16 cellular contexts compared by ENCODE assay signal in genomic region chr20:21235346-21235712, GRCh38.
A peak's percentile ranks its signal among the peaks of the same experiment; 100 is the strongest.
DNase-seq lines count a peak whose midpoint lies in the region; ATAC-seq, FAIRE-seq and TF ChIP-seq lines count a peak whose summit lies in the region.
"Had no signal": no experiment of that assay in that cellular context is flagged by ENCODE, and none has a peak within 500 bp of the region (broad histone marks: within the 10 kb centered on the region; RNA-seq: fewer than 3 reads in every experiment).

No MANE protein-coding gene starts in this region.

- peaks cover 33% of the 10 kb centered on the region for H3K4me1 Mint-ChIP-seq in WTC11

- no TSS peak for BruUV-seq in HepG2 (replicated peaks; lab: Mats Ljungman, UMichigan)

- no peak for TF ChIP-seq CTCF in HepG2 (CRISPR knock-in tag; IDR thresholded peaks at IDR 0.05)
- no peak for TF ChIP-seq CTCF in right lobe of liver (IDR thresholded peaks at IDR 0.05)
- no peak for TF ChIP-seq CTCF in WTC11 (IDR thresholded peaks at IDR 0.05)
- TF ChIP-seq CTCF in thyroid gland (IDR thresholded peaks at IDR 0.05), result no peak
- no peak for TF ChIP-seq CTCF in RWPE1 (conservative IDR thresholded peaks at IDR 0.05; ENCODE audit: low read depth)

- H3K27ac ChIP-seq in HepG2 (ENCODE audit: extremely low read length, insufficient read depth, low read length) (no peak overlapping the region), right lobe of liver (no peak overlapping the region), iPS-20b (ENCODE audit: low read length) (no peak overlapping the region), thyroid gland (peak overlapping the region in 2 of 3 donors; percentile 13 to 77), RWPE1 (no peak overlapping the region)
- H3K27ac ChIP-seq: coronary artery, hepatocyte, left lung, upper lobe of left lung had no signal

- H3K4me1 ChIP-seq in HepG2 (ENCODE audit: insufficient read depth, low read length) (peaks cover 6% of the 10 kb centered on the region; the same call in 1 of the 2 replicates), right lobe of liver (peaks cover 0 to 8% (median 0%) of the 10 kb centered on the region in 4 donors), iPS-20b (ENCODE audit: insufficient read depth, low read length) (peaks cover 25% of the 10 kb centered on the region; the same call in 1 of the 2 replicates), thyroid gland (peaks cover 25 to 35% of the 10 kb centered on the region in 2 donors)

- no peak overlapping the region for H3K4me3 Mint-ChIP-seq in WTC11
- H3K4me3 Mint-ChIP-seq: activated CD4-positive, alpha-beta memory T cell treated with anti-CD3 and anti-CD28 coated beads, Interleukin-2, amount 10 ng/mL, durations not matched to agents 7 days and 5 days; activated T-helper 17 cell treated with anti-CD3 and anti-CD28 coated beads, Interleukin-2, amount 50 U/mL, for 72 hours; naive B cell had no signal

- intact Hi-C loops in HepG2 (cut with micrococcal nuclease; ENCODE audit: unreplicated experiment), result loop anchor here (1.0 to 5.0 kb wide), 5 partner anchors 67 to 371 kb away; partner anchors contain the start of gene XRN2
- intact Hi-C loops in right lobe of liver (cut with DNase I), result loop anchor here (5.0 to 10.0 kb wide), 3 partner anchors 267 to 339 kb away; no protein-coding TSS in a partner anchor
- intact Hi-C loops in thyroid gland (cut with DNase I), result loop anchor here (5.0 kb wide), 2 partner anchors 267 to 368 kb away; no protein-coding TSS in a partner anchor

- no peak overlapping the region for H3K4me2 ChIP-seq in HepG2 (ENCODE audit: low read depth, low read length)
- H3K4me2 ChIP-seq: hepatocyte, smooth muscle cell had no signal

- no peak for ATAC-seq in HepG2
- no peak for ATAC-seq in right lobe of liver
- ATAC-seq in WTC11, result peak; percentile 70
- ATAC-seq in GM18511 (IDR thresholded peaks at IDR 0.05; ENCODE audit: unreplicated experiment), result no peak
- no peak for ATAC-seq in GM21367 (IDR thresholded peaks at IDR 0.05; ENCODE audit: unreplicated experiment)

- POLR2A ChIA-PET in HepG2 (lab: Yijun Ruan, JAX), result no interaction called here
- POLR2A ChIA-PET in WTC11 (lab: Charles Lee), result interaction anchor here (1.3 kb wide), 1 partner anchor 134 kb away, joined by 4 read pairs; no protein-coding TSS in a partner anchor
- POLR2A ChIA-PET in RWPE1 (lab: Yijun Ruan, JAX; ENCODE audit: low non-redundant PET), result no interaction called here

- peaks cover 6% of the 10 kb centered on the region for H4K20me1 ChIP-seq in HepG2 (ENCODE audit: insufficient read depth, low read length)

- no peaks in the 10 kb centered on the region for H3K79me2 ChIP-seq in HepG2 (ENCODE audit: insufficient read depth, low read length)
- H3K79me2 ChIP-seq: hepatocyte had no signal

- no peak overlapping the region for H3K9ac ChIP-seq in HepG2 (ENCODE audit: insufficient read depth, low read depth, low read length)
- no peak overlapping the region for H3K9ac ChIP-seq in iPS-20b (ENCODE audit: low read depth, low read length)

- no peaks in the 10 kb centered on the region for H3K9me3 Mint-ChIP-seq in WTC11
- H3K9me3 Mint-ChIP-seq: activated CD4-positive, alpha-beta memory T cell treated with anti-CD3 and anti-CD28 coated beads, Interleukin-2, amount 10 ng/mL, durations not matched to agents 7 days and 5 days; activated T-helper 17 cell treated with anti-CD3 and anti-CD28 coated beads, Interleukin-2, amount 50 U/mL, for 72 hours; naive B cell had no signal

- TF ChIP-seq EP300 in HepG2 (IDR thresholded peaks at IDR 0.05; ENCODE audit: low read depth in 2 of 2, low read length in 2 of 2) (no peak), HepG2 (CRISPR knock-in tag; IDR thresholded peaks at IDR 0.05; ENCODE audit: borderline replicate concordance) (no peak)

- H3K27me3 ChIP-seq in HepG2 (ENCODE audit: control insufficient read depth in 1 of 2, insufficient read depth in 2 of 2, low read length in 2 of 2) (no peaks in the 10 kb centered on the region), right lobe of liver (no peaks in the 10 kb centered on the region), iPS-20b (ENCODE audit: insufficient read depth, low read length) (peaks cover 13% of the 10 kb centered on the region; the same call in 1 of the 2 replicates), thyroid gland (no peaks in the 10 kb centered on the region)
- H3K27me3 ChIP-seq: hepatocyte, left lung, upper lobe of left lung had no signal

- H3K4me3 ChIP-seq in HepG2 (replicated peaks in 1 of 3; ENCODE audit: insufficient read depth in 1 of 3, low read depth in 2 of 3, low read length in 3 of 3), result no peak overlapping the region
- H3K4me3 ChIP-seq in right lobe of liver, result no peak overlapping the region
- H3K4me3 ChIP-seq in iPS-20b (ENCODE audit: low read length), result peak overlapping the region; percentile 46; the same call in 1 of the 2 replicates
- H3K4me3 ChIP-seq in thyroid gland (replicated peaks in 1 of 3), result no peak overlapping the region
- H3K4me3 ChIP-seq: coronary artery, hepatocyte, left lung, smooth muscle cell, upper lobe of left lung had no signal

- H3K9me3 ChIP-seq in HepG2 (ENCODE audit: low read length) (no peaks in the 10 kb centered on the region), right lobe of liver (no peaks in the 10 kb centered on the region), iPS-20b (ENCODE audit: insufficient read depth, low read depth, low read length) (no peaks in the 10 kb centered on the region), thyroid gland (no peaks in the 10 kb centered on the region)
- H3K9me3 ChIP-seq: left lung, upper lobe of left lung had no signal

- TF ChIP-seq POLR2A in HepG2 (IDR thresholded peaks at IDR 0.05; ENCODE audit: insufficient read depth in 1 of 2, low read depth in 2 of 2, low read length in 2 of 2) (no peak), right lobe of liver (IDR thresholded peaks at IDR 0.05) (no peak), thyroid gland (IDR thresholded peaks at IDR 0.05) (no peak)

- H3K27me3 Mint-ChIP-seq in WTC11 (ENCODE audit: low read depth), result no peaks in the 10 kb centered on the region
- H3K27me3 Mint-ChIP-seq: activated CD4-positive, alpha-beta memory T cell treated with anti-CD3 and anti-CD28 coated beads, Interleukin-2, amount 10 ng/mL, durations not matched to agents 7 days and 5 days; activated T-helper 17 cell treated with anti-CD3 and anti-CD28 coated beads, Interleukin-2, amount 50 U/mL, for 72 hours; naive B cell had no signal

- H3K27ac Mint-ChIP-seq in WTC11, result no peak overlapping the region
- H3K27ac Mint-ChIP-seq: activated CD4-positive, alpha-beta memory T cell treated with anti-CD3 and anti-CD28 coated beads, Interleukin-2, amount 10 ng/mL, durations not matched to agents 7 days and 5 days; activated T-helper 17 cell treated with anti-CD3 and anti-CD28 coated beads, Interleukin-2, amount 50 U/mL, for 72 hours; naive B cell had no signal

- CTCF ChIA-PET in HepG2 (lab: Yijun Ruan, JAX; ENCODE audit: low intra/inter-chr PET ratio, low total read pairs) (interaction anchor here (0.7 to 7.3 kb wide), 8 partner anchors 65 to 398 kb away, joined by 3 to 181 read pairs (median 6); no protein-coding TSS in a partner anchor), WTC11 (lab: Charles Lee) (interaction anchor here (0.6 to 3.6 kb wide), 76 partner anchors 9 to 1122 kb away, joined by 3 to 75 read pairs (median 6); partner anchors contain the start of genes KIZ and XRN2), RWPE1 (lab: Yijun Ruan, JAX) (interaction anchor here (0.6 to 3.6 kb wide), 28 partner anchors 8 to 1723 kb away, joined by 3 to 71 read pairs (median 5); partner anchors contain the start of gene XRN2)

- no peak for TF ChIP-seq RAD21 in HepG2 (CRISPR knock-in tag; IDR thresholded peaks at IDR 0.05)

- H3K36me3 ChIP-seq in HepG2 (replicated peaks in 1 of 2; ENCODE audit: control insufficient read depth in 1 of 2, insufficient read depth in 2 of 2, low read length in 2 of 2), result peaks cover 12 to 59% of the 10 kb centered on the region in 2 experiments
- H3K36me3 ChIP-seq in right lobe of liver, result peaks cover 0 to 1% (median 0%) of the 10 kb centered on the region in 4 donors
- H3K36me3 ChIP-seq in iPS-20b (ENCODE audit: insufficient read depth, low read depth, low read length), result peaks cover 7% of the 10 kb centered on the region; the same call in 1 of the 2 replicates
- H3K36me3 ChIP-seq in thyroid gland, result no peaks in the 10 kb centered on the region

- WGBS in HepG2 (ENCODE audit: low lambda C conversion rate), result 97% methylated on average over 5 of the region's 5 CpGs
- 52% methylated on average over 5 of the region's 5 CpGs for WGBS in right lobe of liver (ENCODE audit: insufficient coverage, low coverage, low lambda C conversion rate, missing lambda C conversion rate)
- WGBS in thyroid gland, 2 donors, result 29 to 38% methylated on average over 5 of the region's 5 CpGs

- no peak for FAIRE-seq in HepG2 (lab: Jason Lieb, UNC)

- in situ Hi-C loops in HepG2 (cut with HindIII; ENCODE audit: extremely low pct_ligation_motif_present, low pct_unique_long_range_greater_than_20kb), result loop anchor here (5.0 to 10.0 kb wide), 2 partner anchors 267 to 371 kb away; no protein-coding TSS in a partner anchor

- peaks cover 10% of the 10 kb centered on the region for H3K36me3 Mint-ChIP-seq in WTC11

- DNase-seq in HepG2 (ENCODE audit: low spot score) (no peak), right lobe of liver (no peak), WTC11 (ENCODE audit: low spot score) (no peak), thyroid gland (no peak), RWPE1 (ENCODE audit: low spot score) (no peak)

- no peak overlapping the region for H2AFZ ChIP-seq in HepG2 (ENCODE audit: low read length)
- H2AFZ ChIP-seq: hepatocyte had no signal

TF ChIP-seq in HepG2, 621 proteins besides CTCF, POLR2A, EP300 and RAD21:
- no peak for TF ChIP-seq KDM5A (IDR thresholded peaks at IDR 0.05; ENCODE audit: borderline replicate concordance, low read length)
- TF ChIP-seq HNF4G (IDR thresholded peaks at IDR 0.05; ENCODE audit: borderline replicate concordance, low read depth, low read length), result no peak
- TF ChIP-seq HNF4G (CRISPR knock-in tag; IDR thresholded peaks at IDR 0.05; ENCODE audit: borderline replicate concordance, low read depth), result 0 out of 2 replicates have a peak, but pooled peaks have one; percentile 40

TF ChIP-seq in WTC11, 78 proteins besides CTCF, POLR2A, EP300 and RAD21 (continues in another document):
- TF ChIP-seq RORB (CRISPR knock-in tag; IDR thresholded peaks at IDR 0.05), result no peak
- no peak for TF ChIP-seq NFATC4 (CRISPR knock-in tag; IDR thresholded peaks at IDR 0.05)
- TF ChIP-seq SMAD3 (CRISPR knock-in tag; IDR thresholded peaks at IDR 0.05; ENCODE audit: borderline replicate concordance), result no peak

Comparison
In these comparisons a context has a peak if more than half of its experiments do, and no peak if none do; other contexts are left out.
1. H3K27ac ChIP-seq: peak in thyroid gland (2 of 3); none in HepG2 (single experiment), right lobe of liver (0 of 3), iPS-20b (single experiment) and RWPE1 (single experiment).